In genomic region chr4:187366530-187367279, GRCh38 we compare ENCODE assay signal across 23 cellular contexts.
"Had no signal": no experiment of that assay in that cellular context is flagged by ENCODE, and none has a peak within 500 bp of the region (broad histone marks: within the 10 kb centered on the region; RNA-seq: fewer than 3 reads in every experiment).

No MANE protein-coding gene starts in this region.

- ATAC-seq: activated CD4-positive, alpha-beta T cell treated with anti-CD3 and anti-CD28 coated beads for 36 hours; activated T-helper 17 cell treated with anti-CD3 and anti-CD28 coated beads, Interleukin-2, amount 50 U/mL, for 72 hours; T-helper 17 cell had no signal

- H3K27me3 Mint-ChIP-seq: activated CD4-positive, alpha-beta memory T cell treated with anti-CD3 and anti-CD28 coated beads, Interleukin-2, amount 10 ng/mL, durations not matched to agents 7 days and 5 days; activated CD4-positive, alpha-beta T cell treated with anti-CD3 and anti-CD28 coated beads for 36 hours; activated naive CD4-positive, alpha-beta T cell treated with anti-CD3 and anti-CD28 coated beads, Interleukin-2, amount 10 ng/mL, durations not matched to agents 7 days and 5 days; activated naive CD8-positive, alpha-beta T cell treated with anti-CD3 and anti-CD28 coated beads for 36 hours; activated T-helper 17 cell treated with anti-CD3 and anti-CD28 coated beads, Interleukin-2, amount 50 U/mL, for 72 hours; T-helper 17 cell had no signal

- H3K36me3 Mint-ChIP-seq: activated naive CD4-positive, alpha-beta T cell treated with anti-CD3 and anti-CD28 coated beads, Interleukin-2, amount 10 ng/mL, durations not matched to agents 7 days and 5 days; activated naive CD8-positive, alpha-beta T cell treated with anti-CD3 and anti-CD28 coated beads for 36 hours had no signal

- H3K27ac Mint-ChIP-seq: activated CD4-positive, alpha-beta memory T cell treated with anti-CD3 and anti-CD28 coated beads, Interleukin-2, amount 10 ng/mL, durations not matched to agents 7 days and 5 days; activated CD4-positive, alpha-beta T cell treated with anti-CD3 and anti-CD28 coated beads for 36 hours; activated naive CD4-positive, alpha-beta T cell treated with anti-CD3 and anti-CD28 coated beads, Interleukin-2, amount 10 ng/mL, durations not matched to agents 7 days and 5 days; activated naive CD8-positive, alpha-beta T cell treated with anti-CD3 and anti-CD28 coated beads for 36 hours; activated T-helper 17 cell treated with anti-CD3 and anti-CD28 coated beads, Interleukin-2, amount 50 U/mL, for 72 hours; T-helper 17 cell had no signal

- H3K4me3 Mint-ChIP-seq: activated CD4-positive, alpha-beta memory T cell treated with anti-CD3 and anti-CD28 coated beads, Interleukin-2, amount 10 ng/mL, durations not matched to agents 7 days and 5 days; activated CD4-positive, alpha-beta T cell treated with anti-CD3 and anti-CD28 coated beads for 36 hours; activated naive CD4-positive, alpha-beta T cell treated with anti-CD3 and anti-CD28 coated beads, Interleukin-2, amount 10 ng/mL, durations not matched to agents 7 days and 5 days; activated naive CD8-positive, alpha-beta T cell treated with anti-CD3 and anti-CD28 coated beads for 36 hours; activated T-helper 17 cell treated with anti-CD3 and anti-CD28 coated beads, Interleukin-2, amount 50 U/mL, for 72 hours; T-helper 17 cell had no signal

- H3K4me1 Mint-ChIP-seq: activated CD4-positive, alpha-beta memory T cell treated with anti-CD3 and anti-CD28 coated beads, Interleukin-2, amount 10 ng/mL, durations not matched to agents 7 days and 5 days; activated CD4-positive, alpha-beta T cell treated with anti-CD3 and anti-CD28 coated beads for 36 hours; activated naive CD4-positive, alpha-beta T cell treated with anti-CD3 and anti-CD28 coated beads, Interleukin-2, amount 10 ng/mL, durations not matched to agents 7 days and 5 days; activated naive CD8-positive, alpha-beta T cell treated with anti-CD3 and anti-CD28 coated beads for 36 hours; activated T-helper 17 cell treated with anti-CD3 and anti-CD28 coated beads, Interleukin-2, amount 50 U/mL, for 72 hours; T-helper 17 cell had no signal

- H3K27ac ChIP-seq: VCaP had no signal

- DNase-seq: activated CD4-positive, alpha-beta memory T cell treated with anti-CD3 and anti-CD28 coated beads, Interleukin-2, amount 10 ng/mL, durations not matched to agents 7 days and 5 days; activated CD4-positive, alpha-beta T cell treated with anti-CD3 and anti-CD28 coated beads for 36 hours; activated CD4-positive, alpha-beta T cell treated with anti-CD3 and anti-CD28 coated beads, Interleukin-2, amount 50 U/mL, for 1 hour; activated gamma-delta T cell; activated naive CD4-positive, alpha-beta T cell treated with anti-CD3 and anti-CD28 coated beads, Interleukin-2, amount 10 ng/mL, durations not matched to agents 7 days and 5 days; activated naive CD8-positive, alpha-beta T cell treated with anti-CD3 and anti-CD28 coated beads for 36 hours; activated T-cell treated with anti-CD3 and anti-CD28 coated beads for 4 hours; activated T-cell treated with anti-CD3 and anti-CD28 coated beads, Interleukin-2, amount 50 U/mL, for 48 hours; caudate nucleus; KBM-7; NCI-H1048; NCI-H1417; NCI-H1930; NCI-H2107; NCI-H2171 treated with DMSO at 0.1 percent for 48 hours; NCI-H226; NCI-H526 treated with DMSO at 0.1 percent for 48 hours; NCI-H82; SIG-M5; T-helper 17 cell; T-helper 9 cell had no signal
